ENCODE assay signal across 12 cellular contexts in the genomic region with DNA sequence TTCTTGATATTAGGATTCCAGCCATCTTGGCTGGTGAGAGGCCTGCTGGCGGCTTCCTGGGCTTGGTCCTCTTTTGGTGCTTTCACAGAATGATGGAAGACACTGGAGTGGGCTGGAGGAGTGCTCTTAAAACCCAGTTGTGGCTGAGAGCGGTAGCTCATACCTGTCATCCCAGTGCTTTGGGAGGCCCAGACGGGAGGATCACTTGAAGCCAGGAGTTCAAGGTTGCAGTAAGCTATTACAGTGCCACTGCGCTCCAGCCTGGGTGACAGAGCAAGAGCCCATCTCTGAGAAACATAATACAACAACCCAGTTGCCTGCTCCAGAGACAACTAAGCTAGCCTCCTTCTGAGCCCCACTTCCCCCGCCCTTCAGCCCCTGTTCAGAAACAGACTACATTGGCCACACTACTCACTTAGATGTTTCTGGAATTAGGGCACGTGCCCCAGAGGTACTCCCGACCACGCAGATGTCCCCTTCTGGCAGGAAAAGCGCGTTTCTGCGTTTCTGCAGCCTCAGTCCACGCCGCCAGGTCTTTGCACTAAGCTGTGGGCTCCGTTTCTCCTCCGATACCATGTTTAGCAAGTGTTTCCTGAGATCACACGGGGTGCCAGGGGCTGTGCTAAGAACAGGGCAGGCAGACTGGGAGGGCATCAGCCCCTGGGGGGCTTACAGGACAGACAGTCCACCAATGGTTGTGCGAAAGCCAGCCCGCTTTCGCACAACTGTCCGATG.
A peak's percentile ranks its signal among the peaks of the same experiment; 100 is the strongest.
DNase-seq lines count a peak whose midpoint lies in the region; ATAC-seq and TF ChIP-seq lines count a peak whose summit lies in the region.
"Had no signal": no experiment of that assay in that cellular context is flagged by ENCODE, and none has a peak within 500 bp of the region (broad histone marks: within the 10 kb centered on the region; RNA-seq: fewer than 3 reads in every experiment).

No MANE protein-coding gene starts in this region.

- no peaks in the 10 kb centered on the region for H3K27me3 Mint-ChIP-seq in T-helper 2 cell treated with Interferon-gamma antibody and Interleukin-4, amounts not matched to agents 5 μg/mL and 100 μg/mL, for 36 hours (ENCODE audit: low read depth)
- H3K27me3 Mint-ChIP-seq in stimulated activated naive CD8-positive, alpha-beta T cell treated with anti-CD3 and anti-CD28 coated beads, Interleukin-15, amount 100 ng/mL, for 72 hours, result no peaks in the 10 kb centered on the region

- TF ChIP-seq CTCF in WERI-Rb-1 (IDR thresholded peaks at IDR 0.05; ENCODE audit: low read depth, low read length), result no peak

- peak overlapping the region; percentile 92 for H3K27ac Mint-ChIP-seq in T-helper 2 cell treated with Interferon-gamma antibody and Interleukin-4, amounts not matched to agents 5 μg/mL and 100 μg/mL, for 36 hours
- H3K27ac Mint-ChIP-seq in stimulated activated naive CD8-positive, alpha-beta T cell treated with anti-CD3 and anti-CD28 coated beads, Interleukin-15, amount 100 ng/mL, for 72 hours, result peak overlapping the region; percentile 96 to 97

- peaks cover 55% of the 10 kb centered on the region for H3K4me1 Mint-ChIP-seq in T-helper 2 cell treated with Interferon-gamma antibody and Interleukin-4, amounts not matched to agents 5 μg/mL and 100 μg/mL, for 36 hours (ENCODE audit: low read depth)
- H3K4me1 Mint-ChIP-seq in stimulated activated naive CD8-positive, alpha-beta T cell treated with anti-CD3 and anti-CD28 coated beads, Interleukin-15, amount 100 ng/mL, for 72 hours, result peaks cover 78% of the 10 kb centered on the region

- DNase-seq in SIG-M5 treated with dmso at 0.1 percent for 504 hours (lab: John Stamatoyannopoulos, UW; ENCODE audit: unreplicated experiment) (peak; percentile 49), SIG-M5 (lab: John Stamatoyannopoulos, UW) (no peak), germinal center (ENCODE audit: low spot score) (peak; percentile 52), NCI-H2171 treated with DMSO at 0.1 percent for 48 hours (lab: John Stamatoyannopoulos, UW) (no peak), WERI-Rb-1 (no peak)
- peak; percentile 51 for DNase-seq in T-helper 2 cell treated with Interferon-gamma antibody and Interleukin-4, amounts not matched to agents 5 μg/mL and 100 μg/mL, for 36 hours (ENCODE audit: low spot score)
- DNase-seq in stimulated activated naive CD8-positive, alpha-beta T cell treated with anti-CD3 and anti-CD28 coated beads, Interleukin-15, amount 100 ng/mL, for 72 hours, result peak; percentile 53 to 64
- DNase-seq: gastrocnemius medialis, NCI-H2081 treated with DMSO at 0.1 percent for 48 hours had no signal

- H3K27ac ChIP-seq in WERI-Rb-1, result no peak overlapping the region
- H3K27ac ChIP-seq: A549, gastrocnemius medialis had no signal

- H3K36me3 ChIP-seq in WERI-Rb-1, result no peaks in the 10 kb centered on the region
- H3K36me3 ChIP-seq: gastrocnemius medialis had no signal

- H3K4me3 ChIP-seq in WERI-Rb-1 (ENCODE audit: low read depth, low read length), result no peak overlapping the region
- H3K4me3 ChIP-seq: A549, gastrocnemius medialis had no signal

- no peaks in the 10 kb centered on the region for H3K9me3 Mint-ChIP-seq in T-helper 2 cell treated with Interferon-gamma antibody and Interleukin-4, amounts not matched to agents 5 μg/mL and 100 μg/mL, for 36 hours
- H3K9me3 Mint-ChIP-seq in stimulated activated naive CD8-positive, alpha-beta T cell treated with anti-CD3 and anti-CD28 coated beads, Interleukin-15, amount 100 ng/mL, for 72 hours, result no peaks in the 10 kb centered on the region

- peak; percentile 17 for ATAC-seq in stimulated activated naive CD8-positive, alpha-beta T cell treated with anti-CD3 and anti-CD28 coated beads, Interleukin-15, amount 100 ng/mL, for 72 hours
- ATAC-seq in GM21390 (IDR thresholded peaks at IDR 0.05; ENCODE audit: unreplicated experiment), result no peak
- ATAC-seq: A549, gastrocnemius medialis, HCT116 had no signal

- no peaks in the 10 kb centered on the region for H3K9me3 ChIP-seq in WERI-Rb-1 (ENCODE audit: severe bottlenecking)
- H3K9me3 ChIP-seq: A549, gastrocnemius medialis had no signal

- peaks cover 49% of the 10 kb centered on the region for H3K36me3 Mint-ChIP-seq in T-helper 2 cell treated with Interferon-gamma antibody and Interleukin-4, amounts not matched to agents 5 μg/mL and 100 μg/mL, for 36 hours (ENCODE audit: low read depth)

- peak overlapping the region; percentile 93 for H3K4me3 Mint-ChIP-seq in T-helper 2 cell treated with Interferon-gamma antibody and Interleukin-4, amounts not matched to agents 5 μg/mL and 100 μg/mL, for 36 hours
- peak overlapping the region; percentile 96 for H3K4me3 Mint-ChIP-seq in stimulated activated naive CD8-positive, alpha-beta T cell treated with anti-CD3 and anti-CD28 coated beads, Interleukin-15, amount 100 ng/mL, for 72 hours

- H3K27me3 ChIP-seq in WERI-Rb-1 (ENCODE audit: insufficient read depth, low read depth, severe bottlenecking), result no peaks in the 10 kb centered on the region

Comparison
In these comparisons a context has a peak if more than half of its experiments do, and no peak if none do; other contexts are left out.
1. DNase-seq: peak in SIG-M5 treated with dmso at 0.1 percent for 504 hours (single experiment), T-helper 2 cell treated with Interferon-gamma antibody and Interleukin-4, amounts not matched to agents 5 μg/mL and 100 μg/mL, for 36 hours (single experiment), germinal center (single experiment) and stimulated activated naive CD8-positive, alpha-beta T cell treated with anti-CD3 and anti-CD28 coated beads, Interleukin-15, amount 100 ng/mL, for 72 hours (2 of 2); none in SIG-M5 (single experiment), NCI-H2171 treated with DMSO at 0.1 percent for 48 hours (single experiment) and WERI-Rb-1 (single experiment).